Comparison of ENCODE assay signal across 25 cellular contexts in the genomic region with DNA sequence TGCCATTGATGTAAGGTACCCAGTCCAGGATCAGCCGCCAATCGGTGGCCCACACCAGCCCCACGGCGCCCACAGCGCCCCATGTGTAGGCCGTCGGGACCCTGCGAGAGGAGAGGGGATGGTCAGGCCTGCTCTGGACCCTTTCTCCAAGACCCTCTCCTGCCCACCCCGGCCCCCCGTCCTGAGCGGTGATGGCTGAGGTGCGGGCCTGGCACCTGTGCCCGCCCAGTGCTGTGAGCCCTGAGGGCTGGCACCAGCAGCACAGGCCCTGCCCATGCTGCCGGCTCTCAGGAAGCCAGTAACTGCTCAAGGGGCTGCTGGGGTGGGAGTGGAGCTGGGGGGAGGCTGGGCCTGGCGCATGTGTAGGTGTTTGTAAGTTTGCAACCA.
"Had no signal": no experiment of that assay in that cellular context is flagged by ENCODE, and none has a peak within 500 bp of the region (broad histone marks: within the 10 kb centered on the region; RNA-seq: fewer than 3 reads in every experiment).

No MANE protein-coding gene starts in this region.

- H3K9me3 Mint-ChIP-seq: activated naive CD4-positive, alpha-beta T cell treated with anti-CD3 and anti-CD28 coated beads for 36 hours; activated T-cell treated with anti-CD3 and anti-CD28 coated beads, Interleukin-2, amount 50 U/mL, for 4 hours; activated T-helper 17 cell treated with anti-CD3 and anti-CD28 coated beads, Interleukin-2, amount 50 U/mL, for 72 hours; T-cell had no signal

- H3K4me1 Mint-ChIP-seq: activated T-helper 17 cell treated with anti-CD3 and anti-CD28 coated beads, Interleukin-2, amount 50 U/mL, for 72 hours had no signal

- DNase-seq: activated CD4-positive, alpha-beta T cell treated with anti-CD3 and anti-CD28 coated beads for 36 hours; activated CD8-positive, alpha-beta memory T cell treated with anti-CD3 and anti-CD28 coated beads, Interleukin-2, amount 10 ng/mL, durations not matched to agents 7 days and 5 days; activated gamma-delta T cell; activated naive CD4-positive, alpha-beta T cell treated with anti-CD3 and anti-CD28 coated beads for 36 hours; activated T-cell treated with anti-CD3 and anti-CD28 coated beads, Interleukin-2, amount 50 U/mL, for 4 hours; cerebellar nuclear complex; Karpas-422; MM.1S; NCI-H1105; NCI-H1436; NCI-H1694 treated with DMSO at 0.1 percent for 48 hours; NCI-H2029 treated with DMSO at 0.1 percent for 48 hours; NCI-H510A treated with DMSO at 0.1 percent for 48 hours; NCI-H69; NK-92 treated with Interleukin-12 subunit alpha and Interleukin-12 subunit beta, amount 100 ng/mL, for 24 hours; RPMI8226; SIG-M5; T-cell; T-helper 2 cell; T1000; WERI-Rb-1 had no signal

- ATAC-seq: activated CD4-positive, alpha-beta T cell treated with anti-CD3 and anti-CD28 coated beads for 36 hours; activated CD8-positive, alpha-beta memory T cell treated with anti-CD3 and anti-CD28 coated beads, Interleukin-2, amount 10 ng/mL, durations not matched to agents 7 days and 5 days; activated T-cell treated with anti-CD3 and anti-CD28 coated beads, Interleukin-2, amount 50 U/mL, for 4 hours; activated T-helper 17 cell treated with anti-CD3 and anti-CD28 coated beads, Interleukin-2, amount 50 U/mL, for 72 hours; Panc1 had no signal

- H3K4me3 Mint-ChIP-seq: activated CD4-positive, alpha-beta T cell treated with anti-CD3 and anti-CD28 coated beads for 36 hours; activated CD8-positive, alpha-beta memory T cell treated with anti-CD3 and anti-CD28 coated beads, Interleukin-2, amount 10 ng/mL, durations not matched to agents 7 days and 5 days; activated naive CD4-positive, alpha-beta T cell treated with anti-CD3 and anti-CD28 coated beads for 36 hours; activated naive CD8-positive, alpha-beta T cell; activated T-cell treated with anti-CD3 and anti-CD28 coated beads, Interleukin-2, amount 50 U/mL, for 4 hours; activated T-helper 17 cell treated with anti-CD3 and anti-CD28 coated beads, Interleukin-2, amount 50 U/mL, for 72 hours; T-cell had no signal

- H3K27me3 Mint-ChIP-seq: activated CD4-positive, alpha-beta T cell treated with anti-CD3 and anti-CD28 coated beads for 36 hours; activated CD8-positive, alpha-beta memory T cell treated with anti-CD3 and anti-CD28 coated beads, Interleukin-2, amount 10 ng/mL, durations not matched to agents 7 days and 5 days; activated naive CD8-positive, alpha-beta T cell; activated T-helper 17 cell treated with anti-CD3 and anti-CD28 coated beads, Interleukin-2, amount 50 U/mL, for 72 hours; T-cell had no signal

- H3K4me3 ChIP-seq: SK-N-MC had no signal

- H3K36me3 Mint-ChIP-seq: activated naive CD8-positive, alpha-beta T cell had no signal

- H3K27ac Mint-ChIP-seq: activated CD4-positive, alpha-beta T cell treated with anti-CD3 and anti-CD28 coated beads for 36 hours; activated CD8-positive, alpha-beta memory T cell treated with anti-CD3 and anti-CD28 coated beads, Interleukin-2, amount 10 ng/mL, durations not matched to agents 7 days and 5 days; activated naive CD4-positive, alpha-beta T cell treated with anti-CD3 and anti-CD28 coated beads for 36 hours; activated naive CD8-positive, alpha-beta T cell; activated T-helper 17 cell treated with anti-CD3 and anti-CD28 coated beads, Interleukin-2, amount 50 U/mL, for 72 hours; T-cell had no signal

- H3K27ac ChIP-seq: SK-N-MC, WERI-Rb-1 had no signal
